In genomic region chr1:50603274-50604271, GRCh38 we compare ENCODE assay signal across 1 cellular context.
TF ChIP-seq lines count a peak whose summit lies in the region.

No MANE protein-coding gene starts in this region.

TF ChIP-seq in K562, 482 proteins besides CTCF, POLR2A, EP300 and RAD21 (continued from another document):
- no peak for TF ChIP-seq ZNF280B (CRISPR knock-in tag; IDR thresholded peaks at IDR 0.05)
- TF ChIP-seq ZBTB11 (CRISPR knock-in tag; IDR thresholded peaks at IDR 0.05): no peak
TF ChIP-seq in K562: peak in this region for 1.
